In the genomic region with DNA sequence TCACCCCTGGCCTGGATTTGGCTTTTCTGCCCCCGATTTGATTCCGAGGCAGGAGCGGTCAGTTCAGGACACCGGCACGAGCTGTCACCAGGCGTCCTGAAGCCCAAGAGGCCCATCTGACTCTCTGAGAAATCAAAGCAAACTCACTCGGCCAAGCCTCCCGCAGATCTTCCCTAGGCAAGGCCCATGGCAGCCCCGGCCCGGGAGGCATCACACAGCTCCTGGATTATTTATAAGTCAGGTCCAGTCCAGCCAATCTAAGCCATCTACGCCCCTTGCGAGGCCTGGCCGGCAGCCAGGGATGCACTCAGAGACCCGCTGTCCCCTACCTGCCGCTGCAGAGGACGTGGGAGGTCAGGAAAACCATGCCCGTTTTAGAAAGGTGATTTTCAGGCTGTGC, we compare ENCODE assay signal across 17 cellular contexts.
"Had no signal": no experiment of that assay in that cellular context is flagged by ENCODE, and none has a peak within 500 bp of the region (broad histone marks: within the 10 kb centered on the region; RNA-seq: fewer than 3 reads in every experiment).

No MANE protein-coding gene starts in this region.

- H3K4me1 ChIP-seq: right atrium auricular region had no signal

- H3K4me1 Mint-ChIP-seq: naive B cell, nephron had no signal

- H3K36me3 ChIP-seq: esophagus squamous epithelium, right atrium auricular region, tibial artery had no signal

- H3K27me3 ChIP-seq: right atrium auricular region had no signal

- H3K27ac Mint-ChIP-seq: immature natural killer cell, nephron had no signal

- H3K9me3 Mint-ChIP-seq: naive B cell had no signal

- H3K36me3 Mint-ChIP-seq: immature natural killer cell, naive B cell had no signal

- H3K9me3 ChIP-seq: esophagus squamous epithelium, right atrium auricular region, tibial artery had no signal

- H3K4me3 ChIP-seq: esophagus squamous epithelium, right atrium auricular region, tibial artery had no signal

- FAIRE-seq: colon, keratinocyte, small intestine had no signal

- H3K27ac ChIP-seq: esophagus squamous epithelium, right atrium auricular region, tibial artery had no signal

- DNase-seq: cerebellar nuclear complex; dermis blood vessel endothelial cell; esophagus squamous epithelium; foreskin fibroblast; immature natural killer cell; left colon; left ventricle myocardium superior; mesendoderm; naive B cell; small intestine; stimulated activated CD4-positive, alpha-beta T cell treated with anti-CD3 and anti-CD28 coated beads, Interleukin-2, amount 100 ng/mL, for 48 hours; stimulated activated naive CD8-positive, alpha-beta T cell treated with anti-CD3 and anti-CD28 coated beads, Interleukin-15, Interleukin-2, amounts not matched to agents 100 U/mL and 50 U/mL, for 24 hours had no signal

- H3K4me3 Mint-ChIP-seq: immature natural killer cell, nephron had no signal

- ATAC-seq: left colon; left ventricle myocardium superior; stimulated activated naive CD8-positive, alpha-beta T cell treated with anti-CD3 and anti-CD28 coated beads, Interleukin-15, Interleukin-2, amounts not matched to agents 100 U/mL and 50 U/mL, for 24 hours had no signal
